18 cellular contexts compared by ENCODE assay signal in the genomic region with DNA sequence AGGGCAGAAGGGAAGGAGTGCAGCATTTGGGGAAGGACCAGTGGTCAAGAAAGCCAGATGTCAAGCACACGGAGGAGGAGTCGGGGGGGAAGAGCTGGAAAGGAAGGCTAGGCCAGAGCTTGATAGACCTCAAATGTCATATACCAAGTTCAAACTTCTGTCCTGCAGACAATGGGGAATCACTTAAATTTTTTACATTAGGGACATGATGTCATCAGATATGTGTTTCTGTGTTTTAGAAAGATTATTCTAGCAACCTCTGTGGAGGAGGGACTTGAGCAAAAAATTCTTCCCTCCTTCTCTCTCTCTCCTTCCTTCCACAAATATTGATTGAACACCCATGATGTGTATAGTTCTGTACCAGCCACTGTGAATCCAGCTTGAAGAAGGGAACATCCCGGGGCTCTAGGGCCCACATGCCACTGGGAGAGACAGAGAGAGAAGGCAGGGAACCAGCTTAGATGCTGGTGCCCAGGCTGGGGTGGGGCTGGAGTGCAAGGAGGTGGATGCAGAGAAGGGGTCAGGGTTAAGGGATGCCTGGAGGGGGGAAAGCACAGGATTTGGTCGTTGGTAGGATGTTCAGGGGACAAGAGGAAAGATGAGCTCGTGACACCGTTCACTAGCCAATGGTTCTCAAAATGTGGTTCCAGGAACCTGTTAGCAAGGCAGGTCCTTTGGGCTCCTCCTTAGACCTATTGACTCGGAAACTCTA.
"Had no signal": no experiment of that assay in that cellular context is flagged by ENCODE, and none has a peak within 500 bp of the region (broad histone marks: within the 10 kb centered on the region; RNA-seq: fewer than 3 reads in every experiment).

No MANE protein-coding gene starts in this region.

- ATAC-seq: natural killer cell treated with Interleukin-12 subunit alpha and Interleukin-12 subunit beta and Interleukin-15 and Interleukin-18, amount 100 ng/mL, for 72 hours; sciatic nerve; stimulated activated memory B cell treated with anti-CD40 and anti-IgM and Interleukin-4, amounts not matched to agents 10 μg/mL and 1 μg/mL and 100 μg/mL, for 72 hours; stimulated activated naive CD8-positive, alpha-beta T cell treated with anti-CD3 and anti-CD28 coated beads, Interleukin-15, amount 100 ng/mL, for 72 hours had no signal

- H3K27me3 Mint-ChIP-seq: natural killer cell treated with Interleukin-12 subunit alpha and Interleukin-12 subunit beta and Interleukin-15 and Interleukin-18, amount 100 ng/mL, for 72 hours; progenitor cell of endocrine pancreas; stimulated activated naive CD8-positive, alpha-beta T cell treated with anti-CD3 and anti-CD28 coated beads, Interleukin-15, amount 100 ng/mL, for 72 hours; type B pancreatic cell had no signal

- H3K4me3 ChIP-seq: left ventricle myocardium inferior, lung, ovary, right atrium auricular region, skin epidermis, tibial nerve, uterus had no signal

- H3K27ac Mint-ChIP-seq: mesothelial cell of epicardium; natural killer cell treated with Interleukin-12 subunit alpha and Interleukin-12 subunit beta and Interleukin-15 and Interleukin-18, amount 100 ng/mL, for 72 hours; progenitor cell of endocrine pancreas; stimulated activated memory B cell treated with anti-CD40 and anti-IgM and Interleukin-4, amounts not matched to agents 10 μg/mL and 1 μg/mL and 100 μg/mL, for 72 hours; type B pancreatic cell had no signal

- H3K4me1 ChIP-seq: left ventricle myocardium inferior, right atrium auricular region, tibial nerve, uterus had no signal

- H3K27me3 ChIP-seq: ovary, right atrium auricular region, tibial nerve, uterus had no signal

- H3K4me3 Mint-ChIP-seq: mesothelial cell of epicardium; naive B cell; natural killer cell treated with Interleukin-12 subunit alpha and Interleukin-12 subunit beta and Interleukin-15 and Interleukin-18, amount 100 ng/mL, for 72 hours; stimulated activated memory B cell treated with anti-CD40 and anti-IgM and Interleukin-4, amounts not matched to agents 10 μg/mL and 1 μg/mL and 100 μg/mL, for 72 hours; stimulated activated naive CD8-positive, alpha-beta T cell treated with anti-CD3 and anti-CD28 coated beads, Interleukin-15, amount 100 ng/mL, for 72 hours; type B pancreatic cell had no signal

- H3K27ac ChIP-seq: left ventricle myocardium inferior, ovary, right atrium auricular region, skin epidermis, tibial nerve, uterus had no signal

- H3K9me3 ChIP-seq: left ventricle myocardium inferior, ovary, right atrium auricular region, tibial nerve, uterus had no signal

- H3K9me3 Mint-ChIP-seq: mesothelial cell of epicardium; naive B cell; natural killer cell treated with Interleukin-12 subunit alpha and Interleukin-12 subunit beta and Interleukin-15 and Interleukin-18, amount 100 ng/mL, for 72 hours; stimulated activated memory B cell treated with anti-CD40 and anti-IgM and Interleukin-4, amounts not matched to agents 10 μg/mL and 1 μg/mL and 100 μg/mL, for 72 hours; stimulated activated naive CD8-positive, alpha-beta T cell treated with anti-CD3 and anti-CD28 coated beads, Interleukin-15, amount 100 ng/mL, for 72 hours; type B pancreatic cell had no signal

- H3K36me3 ChIP-seq: ovary, right atrium auricular region, uterus had no signal

- DNase-seq: left ventricle myocardium inferior; naive B cell; ovary; stimulated activated CD4-positive, alpha-beta T cell treated with anti-CD3 and anti-CD28 coated beads, Interleukin-4, amount 100 ng/mL, for 24 hours; stimulated activated naive CD4-positive, alpha-beta T cell treated with Interleukin-2 at 50 U/mL for 16 hours; stimulated activated naive CD8-positive, alpha-beta T cell treated with anti-CD3 and anti-CD28 coated beads, Interleukin-15, amount 100 ng/mL, for 72 hours; substantia nigra; uterus had no signal

- H3K36me3 Mint-ChIP-seq: naive B cell; natural killer cell treated with Interleukin-12 subunit alpha and Interleukin-12 subunit beta and Interleukin-15 and Interleukin-18, amount 100 ng/mL, for 72 hours; stimulated activated memory B cell treated with anti-CD40 and anti-IgM and Interleukin-4, amounts not matched to agents 10 μg/mL and 1 μg/mL and 100 μg/mL, for 72 hours; type B pancreatic cell had no signal

- H3K4me1 Mint-ChIP-seq: mesothelial cell of epicardium; stimulated activated memory B cell treated with anti-CD40 and anti-IgM and Interleukin-4, amounts not matched to agents 10 μg/mL and 1 μg/mL and 100 μg/mL, for 72 hours; stimulated activated naive CD8-positive, alpha-beta T cell treated with anti-CD3 and anti-CD28 coated beads, Interleukin-15, amount 100 ng/mL, for 72 hours had no signal
